ENCODE assay signal across 17 cellular contexts in the genomic region with DNA sequence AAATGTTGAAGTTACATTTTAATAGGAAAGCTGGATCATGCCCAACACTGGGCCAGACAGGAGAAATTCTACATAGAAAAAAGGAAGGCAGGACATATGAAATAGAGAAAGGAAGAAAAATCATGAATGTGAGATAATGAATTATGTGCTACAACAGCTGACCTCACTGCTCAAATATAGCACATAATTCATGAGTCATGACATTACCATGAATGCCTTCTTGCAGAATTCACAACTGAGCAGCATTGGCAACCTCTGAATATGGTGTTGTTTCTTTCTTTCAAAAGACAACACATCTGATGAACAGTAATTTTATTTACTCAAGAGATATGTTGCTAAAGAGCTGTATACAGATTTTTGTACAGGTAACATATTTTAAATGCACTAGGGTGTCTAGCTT. TPM values are rescaled to one million over a fixed set of nuclear protein-coding genes. Genes with fewer than 3 reads are reported as not detected.
DNase-seq lines count a peak whose midpoint lies in the region; ATAC-seq, FAIRE-seq and TF ChIP-seq lines count a peak whose summit lies in the region.
"Had no signal": no experiment of that assay in that cellular context is flagged by ENCODE, and none has a peak within 500 bp of the region (broad histone marks: within the 10 kb centered on the region; RNA-seq: fewer than 3 reads in every experiment).

No MANE protein-coding gene starts in this region.

- no peaks in the 10 kb centered on the region for H4K20me1 ChIP-seq in astrocyte (ENCODE audit: insufficient read depth, low read length)

- H3K27me3 Mint-ChIP-seq in astrocyte (ENCODE audit: low read depth, unreplicated experiment), result no peaks in the 10 kb centered on the region

- peak; percentile 93 for ATAC-seq in foreskin keratinocyte
- no peak for ATAC-seq in GM19467 (IDR thresholded peaks at IDR 0.05; ENCODE audit: unreplicated experiment)
- ATAC-seq: GM12878, HCT116 had no signal

- H3K4me1 Mint-ChIP-seq in astrocyte (ENCODE audit: low read depth, unreplicated experiment), result peaks cover 1% of the 10 kb centered on the region
- H3K4me1 Mint-ChIP-seq: activated naive CD4-positive, alpha-beta T cell treated with anti-CD3 and anti-CD28 coated beads, Interleukin-2, amount 10 ng/mL, durations not matched to agents 7 days and 5 days; neural crest cell had no signal

- H3K4me3 ChIP-seq in astrocyte (ENCODE audit: insufficient read depth, low read depth, low read length), result no peak overlapping the region
- H3K4me3 ChIP-seq: colonic mucosa, GM12878, tibial artery had no signal

- no peak overlapping the region for H2AFZ ChIP-seq in astrocyte (ENCODE audit: low read depth, low read length)

- FAIRE-seq in astrocyte (lab: Jason Lieb, UNC) (peak; percentile 98), urothelium cell line (lab: Jason Lieb, UNC) (peak; percentile 23)
- FAIRE-seq: GM12878 had no signal

- H3K9me3 ChIP-seq in astrocyte (ENCODE audit: insufficient read depth, low read depth, low read length), result no peaks in the 10 kb centered on the region
- H3K9me3 ChIP-seq: colonic mucosa, tibial artery had no signal

- no peaks in the 10 kb centered on the region for H3K27me3 ChIP-seq in astrocyte (ENCODE audit: insufficient read depth, low read length)
- H3K27me3 ChIP-seq in foreskin keratinocyte, result no peaks in the 10 kb centered on the region
- H3K27me3 ChIP-seq: colonic mucosa, tibial artery had no signal

- H3K36me3 Mint-ChIP-seq in astrocyte (ENCODE audit: low read depth, unreplicated experiment), result no peaks in the 10 kb centered on the region
- H3K36me3 Mint-ChIP-seq: activated naive CD4-positive, alpha-beta T cell treated with anti-CD3 and anti-CD28 coated beads, Interleukin-2, amount 10 ng/mL, durations not matched to agents 7 days and 5 days had no signal

- H3K4me1 ChIP-seq in astrocyte (ENCODE audit: insufficient read depth, low read length) (peaks cover 9% of the 10 kb centered on the region), foreskin keratinocyte (peaks cover 9% of the 10 kb centered on the region)
- H3K4me1 ChIP-seq: colonic mucosa had no signal

- DNase-seq in NCI-H446 treated with DMSO at 0.1 percent for 48 hours (lab: John Stamatoyannopoulos, UW), result peak; percentile 28
- no peak for DNase-seq in NCI-H446 (lab: John Stamatoyannopoulos, UW)
- peak; percentile 78 for DNase-seq in astrocyte (ENCODE audit: low read depth)
- DNase-seq in foreskin keratinocyte, result peak; percentile 74 to 83
- DNase-seq in urothelium cell line (ENCODE audit: low spot score), result peak; percentile 38
- no peak for DNase-seq in AML-193 (lab: John Stamatoyannopoulos, UW)
- no peak for DNase-seq in islet precursor cell
- DNase-seq: 8988T; activated naive CD4-positive, alpha-beta T cell treated with anti-CD3 and anti-CD28 coated beads, Interleukin-2, amount 10 ng/mL, durations not matched to agents 7 days and 5 days; colonic mucosa; NCI-H1092; NCI-H510A; tibial artery had no signal

- peak overlapping the region; percentile 22 for H3K9ac ChIP-seq in astrocyte (ENCODE audit: low read length)

- H3K9me3 Mint-ChIP-seq in astrocyte (ENCODE audit: unreplicated experiment), result peaks cover 6% of the 10 kb centered on the region
- H3K9me3 Mint-ChIP-seq: activated naive CD4-positive, alpha-beta T cell treated with anti-CD3 and anti-CD28 coated beads, Interleukin-2, amount 10 ng/mL, durations not matched to agents 7 days and 5 days; neural crest cell had no signal

- peak overlapping the region; percentile 55 for H3K27ac Mint-ChIP-seq in astrocyte (ENCODE audit: unreplicated experiment)
- H3K27ac Mint-ChIP-seq: activated naive CD4-positive, alpha-beta T cell treated with anti-CD3 and anti-CD28 coated beads, Interleukin-2, amount 10 ng/mL, durations not matched to agents 7 days and 5 days had no signal

- peak overlapping the region; percentile 69 for H3K4me2 ChIP-seq in astrocyte (ENCODE audit: low read length)

- H3K36me3 ChIP-seq in astrocyte (ENCODE audit: insufficient read depth, low read length), result no peaks in the 10 kb centered on the region
- H3K36me3 ChIP-seq: colonic mucosa, tibial artery had no signal

- H3K4me3 Mint-ChIP-seq in astrocyte (ENCODE audit: unreplicated experiment), result no peak overlapping the region
- H3K4me3 Mint-ChIP-seq: activated naive CD4-positive, alpha-beta T cell treated with anti-CD3 and anti-CD28 coated beads, Interleukin-2, amount 10 ng/mL, durations not matched to agents 7 days and 5 days; neural crest cell had no signal

- H3K27ac ChIP-seq in astrocyte (ENCODE audit: low read depth, low read length), result peak overlapping the region; percentile 73
- H3K27ac ChIP-seq in foreskin keratinocyte, result peak overlapping the region; percentile 31
- H3K27ac ChIP-seq: colonic mucosa, tibial artery had no signal

- TF ChIP-seq CTCF in astrocyte (IDR thresholded peaks at IDR 0.05; ENCODE audit: insufficient read depth, low read depth, low read length), result no peak
- TF ChIP-seq CTCF in foreskin keratinocyte (conservative IDR thresholded peaks at IDR 0.05), result no peak

- no peaks in the 10 kb centered on the region for H3K79me2 ChIP-seq in astrocyte (ENCODE audit: insufficient read depth, low read length)

RNA-seq across cellular contexts. Expression of a gene that starts 34.4 kb away (rescaled TPM):
- total RNA-seq in astrocyte (4.5 and 5.9 TPM in 2 replicates), foreskin keratinocyte (2.1 and 3.2 TPM in 2 replicates)
- 0.57 and 0.85 TPM in 2 replicates for polyA plus RNA-seq in foreskin keratinocyte

Comparison
In these comparisons a context has a peak if more than half of its experiments do, and no peak if none do; other contexts are left out.
1. DNase-seq: peak in NCI-H446 treated with DMSO at 0.1 percent for 48 hours (single experiment), astrocyte (single experiment), foreskin keratinocyte (2 of 2) and urothelium cell line (single experiment); none in NCI-H446 (0 of 2), AML-193 (0 of 2) and islet precursor cell (single experiment).